In genomic region chr22:33717694-33718396, GRCh38 we compare ENCODE assay signal across 20 cellular contexts.
"Had no signal": no experiment of that assay in that cellular context is flagged by ENCODE, and none has a peak within 500 bp of the region (broad histone marks: within the 10 kb centered on the region; RNA-seq: fewer than 3 reads in every experiment).

No MANE protein-coding gene starts in this region.

- H3K9me3 ChIP-seq: uterus had no signal

- H3K4me3 Mint-ChIP-seq: immature natural killer cell; naive thymus-derived CD4-positive, alpha-beta T cell; nephron progenitor cell; stimulated activated memory B cell treated with anti-CD40 and anti-IgM and Interleukin-4, amounts not matched to agents 10 μg/mL and 1 μg/mL and 100 μg/mL, for 72 hours; stimulated activated naive CD8-positive, alpha-beta T cell treated with anti-CD3 and anti-CD28 coated beads, Interleukin-15, Interleukin-2, amounts not matched to agents 100 ng/mL and 50 ng/mL, for 24 hours had no signal

- H3K27ac ChIP-seq: spleen, tibial artery, upper lobe of left lung, uterus had no signal

- FAIRE-seq: endometrium, frontal cortex, kidney had no signal

- H3K36me3 ChIP-seq: spleen, upper lobe of left lung, uterus had no signal

- H3K27ac Mint-ChIP-seq: naive thymus-derived CD4-positive, alpha-beta T cell; nephron progenitor cell; stimulated activated memory B cell treated with anti-CD40 and anti-IgM and Interleukin-4, amounts not matched to agents 10 μg/mL and 1 μg/mL and 100 μg/mL, for 72 hours; stimulated activated naive CD8-positive, alpha-beta T cell treated with anti-CD3 and anti-CD28 coated beads, Interleukin-15, Interleukin-2, amounts not matched to agents 100 ng/mL and 50 ng/mL, for 24 hours had no signal

- ATAC-seq: esophagus mucosa; naive thymus-derived CD4-positive, alpha-beta T cell; sciatic nerve; stimulated activated memory B cell treated with anti-CD40 and anti-IgM and Interleukin-4, amounts not matched to agents 10 μg/mL and 1 μg/mL and 100 μg/mL, for 72 hours had no signal

- DNase-seq: effector memory CD4-positive, alpha-beta T cell; immature natural killer cell; kidney; left cardiac atrium; mammary epithelial cell; naive thymus-derived CD4-positive, alpha-beta T cell; nephron progenitor cell; spleen; stimulated activated CD4-positive, alpha-beta T cell treated with anti-CD3 and anti-CD28 coated beads, Interleukin-15, amount 100 ng/mL, for 24 hours; stimulated activated CD4-positive, alpha-beta T cell treated with anti-CD3 and anti-CD28 coated beads, Interleukin-1b, Interleukin-23, amount 100 ng/mL, for 48 hours; stimulated activated CD4-positive, alpha-beta T cell treated with anti-CD3 and anti-CD28 coated beads, Interleukin-4, amount 100 ng/mL, for 24 hours; tibial artery; upper lobe of left lung; uterus had no signal

- H3K4me3 ChIP-seq: spleen, tibial artery, upper lobe of left lung, uterus had no signal

- H3K27me3 ChIP-seq: spleen, tibial artery, upper lobe of left lung, uterus had no signal

- H3K27me3 Mint-ChIP-seq: naive thymus-derived CD4-positive, alpha-beta T cell; stimulated activated memory B cell treated with anti-CD40 and anti-IgM and Interleukin-4, amounts not matched to agents 10 μg/mL and 1 μg/mL and 100 μg/mL, for 72 hours; stimulated activated naive CD8-positive, alpha-beta T cell treated with anti-CD3 and anti-CD28 coated beads, Interleukin-15, Interleukin-2, amounts not matched to agents 100 ng/mL and 50 ng/mL, for 24 hours had no signal

- H3K4me1 ChIP-seq: spleen, tibial artery, uterus had no signal

- H3K4me1 Mint-ChIP-seq: immature natural killer cell; naive thymus-derived CD4-positive, alpha-beta T cell; stimulated activated memory B cell treated with anti-CD40 and anti-IgM and Interleukin-4, amounts not matched to agents 10 μg/mL and 1 μg/mL and 100 μg/mL, for 72 hours had no signal
